In genomic region chr2:198692907-198693510, GRCh38 we compare ENCODE assay signal across 22 cellular contexts.
"Had no signal": no experiment of that assay in that cellular context is flagged by ENCODE, and none has a peak within 500 bp of the region (broad histone marks: within the 10 kb centered on the region; RNA-seq: fewer than 3 reads in every experiment).

No MANE protein-coding gene starts in this region.

- H3K4me1 ChIP-seq: colonic mucosa, lower lobe of right lung, thyroid gland had no signal

- H3K9me3 ChIP-seq: colonic mucosa, lower lobe of right lung, thyroid gland had no signal

- H3K4me3 Mint-ChIP-seq: central memory CD8-positive, alpha-beta T cell; endodermal cell; naive thymus-derived CD8-positive, alpha-beta T cell had no signal

- H3K36me3 ChIP-seq: brain microvascular endothelial cell, colonic mucosa, lower lobe of right lung, thyroid gland had no signal

- H3K27me3 Mint-ChIP-seq: central memory CD8-positive, alpha-beta T cell had no signal

- DNase-seq: activated CD4-positive, alpha-beta T cell treated with anti-CD3 and anti-CD28 coated beads for 1 hour; activated CD8-positive, alpha-beta memory T cell treated with anti-CD3 and anti-CD28 coated beads for 24 hours; activated CD8-positive, alpha-beta memory T cell treated with anti-CD3 and anti-CD28 coated beads, Interleukin-2, amount 50 U/mL, for 48 hours; activated effector memory CD4-positive, alpha-beta T cell treated with Interleukin-2 at 50 U/mL for 16 hours; activated naive CD4-positive, alpha-beta T cell treated with anti-CD3 and anti-CD28 coated beads, Interleukin-2, amount 50 U/mL, for 16 hours; activated T-cell treated with anti-CD3 and anti-CD28 coated beads, Interleukin-2, amount 50 U/mL, for 48 hours; aorta; brain microvascular endothelial cell; colonic mucosa; endodermal cell; foreskin fibroblast; left cardiac atrium; lower lobe of right lung; naive thymus-derived CD8-positive, alpha-beta T cell; nucleus accumbens; stimulated activated CD4-positive, alpha-beta T cell treated with anti-CD3 and anti-CD28 coated beads, Interleukin-2, amount 100 ng/mL, for 24 hours; stimulated activated naive CD4-positive, alpha-beta T cell treated with Interleukin-2 at 50 U/mL for 16 hours; thyroid gland had no signal

- H3K4me3 ChIP-seq: colonic mucosa, hepatocyte, lower lobe of right lung, thyroid gland had no signal

- H3K4me2 ChIP-seq: hepatocyte had no signal

- H3K36me3 Mint-ChIP-seq: naive thymus-derived CD8-positive, alpha-beta T cell had no signal

- H2AFZ ChIP-seq: hepatocyte had no signal

- H3K4me1 Mint-ChIP-seq: central memory CD8-positive, alpha-beta T cell; naive thymus-derived CD8-positive, alpha-beta T cell had no signal

- H3K79me2 ChIP-seq: hepatocyte had no signal

- H3K27ac ChIP-seq: brain microvascular endothelial cell, colonic mucosa, epithelial cell of prostate, hepatocyte, lower lobe of right lung, thyroid gland, VCaP had no signal

- ATAC-seq: left cardiac atrium; lower lobe of right lung; naive thymus-derived CD8-positive, alpha-beta T cell had no signal

- H3K27ac Mint-ChIP-seq: endodermal cell; naive thymus-derived CD8-positive, alpha-beta T cell had no signal
